Comparison of ENCODE assay signal across 15 cellular contexts in genomic region chr7:1694981-1695511, GRCh38. TPM values are rescaled to one million over a fixed set of nuclear protein-coding genes. Genes with fewer than 3 reads are reported as not detected.
DNase-seq lines count a peak whose midpoint lies in the region; ATAC-seq and TF ChIP-seq lines count a peak whose summit lies in the region.
"Had no signal": no experiment of that assay in that cellular context is flagged by ENCODE, and none has a peak within 500 bp of the region (broad histone marks: within the 10 kb centered on the region; RNA-seq: fewer than 3 reads in every experiment).

No MANE protein-coding gene starts in this region.

- no peak for TF ChIP-seq EP300 in suprapubic skin (IDR thresholded peaks at IDR 0.05)
- TF ChIP-seq EP300 in gastroesophageal sphincter (IDR thresholded peaks at IDR 0.05) = no peak

- POLR2A ChIA-PET in activated CD8-positive, alpha-beta T cell treated with anti-CD3 and anti-CD28 coated beads for 36 hours (lab: Charles Lee) = no interaction called here

- CTCF ChIA-PET in activated CD8-positive, alpha-beta T cell treated with anti-CD3 and anti-CD28 coated beads for 36 hours (lab: Charles Lee) = no interaction called here

- in situ Hi-C loops in brain microvascular endothelial cell (cut with HindIII; ENCODE audit: low pct_ligation_motif_present, low sequenced_read_pairs) = no loop called here

- DNase-seq in activated T-cell treated with anti-CD3 and anti-CD28 coated beads, Interleukin-2, amount 50 U/mL, for 1 hour = peak; percentile 4
- no peak for DNase-seq in activated T-cell treated with anti-CD3 and anti-CD28 coated beads, Interleukin-2, amount 50 U/mL, for 72 hours
- peak; percentile 4 for DNase-seq in WERI-Rb-1
- DNase-seq in left kidney (ENCODE audit: low read depth, low spot score) = peak; percentile 35
- DNase-seq in suprapubic skin (ENCODE audit: low spot score in 2 of 2) = peak; percentile 39 to 70
- no peak for DNase-seq in activated CD8-positive, alpha-beta T cell treated with anti-CD3 and anti-CD28 coated beads for 36 hours
- no peak for DNase-seq in brain microvascular endothelial cell
- DNase-seq: activated B cell treated with CpG ODN at 0.5 μM for 24 hours; COR-L47; GOT3; mammary epithelial cell; NCI-H2171; stimulated activated naive CD4-positive, alpha-beta T cell treated with Interleukin-2 at 50 U/mL for 16 hours had no signal

- intact Hi-C loops in activated CD8-positive, alpha-beta T cell treated with anti-CD3 and anti-CD28 coated beads for 36 hours (cut with micrococcal nuclease) = no loop called here

- H3K4me3 ChIP-seq in WERI-Rb-1 (ENCODE audit: low read depth, low read length) (no peak overlapping the region), suprapubic skin (no peak overlapping the region), gastroesophageal sphincter (no peak overlapping the region), brain microvascular endothelial cell (ENCODE audit: low read depth, low read length) (no peak overlapping the region)
- H3K4me3 ChIP-seq: skin epidermis had no signal

- WGBS in suprapubic skin = no CpG with 5 or more reads among the region's 25 CpGs
- WGBS in gastroesophageal sphincter (ENCODE audit: low coverage in 1 of 2), 2 donors = no CpG with 5 or more reads among the region's 25 CpGs

- H3K36me3 ChIP-seq in WERI-Rb-1 (peaks cover 41% of the 10 kb centered on the region), suprapubic skin (no peaks in the 10 kb centered on the region), gastroesophageal sphincter (no peaks in the 10 kb centered on the region), brain microvascular endothelial cell (replicated peaks) (no peaks in the 10 kb centered on the region)

- peaks cover 7% of the 10 kb centered on the region for H3K27me3 Mint-ChIP-seq in activated T-cell treated with anti-CD3 and anti-CD28 coated beads, Interleukin-2, amount 50 U/mL, for 72 hours (ENCODE audit: low read depth)
- H3K27me3 Mint-ChIP-seq in activated CD8-positive, alpha-beta T cell treated with anti-CD3 and anti-CD28 coated beads for 36 hours = peaks cover 2% of the 10 kb centered on the region

- H3K4me1 Mint-ChIP-seq in activated T-cell treated with anti-CD3 and anti-CD28 coated beads, Interleukin-2, amount 50 U/mL, for 72 hours (ENCODE audit: low read depth) = no peaks in the 10 kb centered on the region
- H3K4me1 Mint-ChIP-seq in activated CD8-positive, alpha-beta T cell treated with anti-CD3 and anti-CD28 coated beads for 36 hours (ENCODE audit: low read depth) = no peaks in the 10 kb centered on the region
- H3K4me1 Mint-ChIP-seq: activated B cell treated with CpG ODN at 0.5 μM for 24 hours had no signal

- TF ChIP-seq CTCF in WERI-Rb-1 (IDR thresholded peaks at IDR 0.05; ENCODE audit: low read depth, low read length) (no peak), suprapubic skin (IDR thresholded peaks at IDR 0.05) (no peak), gastroesophageal sphincter (IDR thresholded peaks at IDR 0.05) (no peak), brain microvascular endothelial cell (IDR thresholded peaks at IDR 0.05; ENCODE audit: low read depth, low read length, missing control alignments) (no peak)
- no peak for TF ChIP-seq CTCF in activated CD8-positive, alpha-beta T cell treated with anti-CD3 and anti-CD28 coated beads for 36 hours (IDR thresholded peaks at IDR 0.05)

- ATAC-seq in activated T-cell treated with anti-CD3 and anti-CD28 coated beads, Interleukin-2, amount 50 U/mL, for 72 hours (replicated peaks in 1 of 2) = no peak
- ATAC-seq in gastroesophageal sphincter = no peak
- ATAC-seq in activated CD8-positive, alpha-beta T cell treated with anti-CD3 and anti-CD28 coated beads for 36 hours = no peak

- H3K4me3 Mint-ChIP-seq in activated T-cell treated with anti-CD3 and anti-CD28 coated beads, Interleukin-2, amount 50 U/mL, for 72 hours = no peak overlapping the region
- H3K4me3 Mint-ChIP-seq in activated CD8-positive, alpha-beta T cell treated with anti-CD3 and anti-CD28 coated beads for 36 hours = no peak overlapping the region
- H3K4me3 Mint-ChIP-seq: activated B cell treated with CpG ODN at 0.5 μM for 24 hours had no signal

- no peak overlapping the region for H3K27ac Mint-ChIP-seq in activated T-cell treated with anti-CD3 and anti-CD28 coated beads, Interleukin-2, amount 50 U/mL, for 72 hours
- H3K27ac Mint-ChIP-seq in activated CD8-positive, alpha-beta T cell treated with anti-CD3 and anti-CD28 coated beads for 36 hours = no peak overlapping the region
- H3K27ac Mint-ChIP-seq: activated B cell treated with CpG ODN at 0.5 μM for 24 hours had no signal

- H3K9me3 ChIP-seq in WERI-Rb-1 (ENCODE audit: severe bottlenecking) = no peaks in the 10 kb centered on the region
- no peaks in the 10 kb centered on the region for H3K9me3 ChIP-seq in suprapubic skin
- H3K9me3 ChIP-seq in gastroesophageal sphincter = no peaks in the 10 kb centered on the region

- no peaks in the 10 kb centered on the region for H3K4me1 ChIP-seq in suprapubic skin
- H3K4me1 ChIP-seq in gastroesophageal sphincter = peaks cover 0 to 19% (median 0%) of the 10 kb centered on the region in 3 donors

- no peak for TF ChIP-seq POLR2A in suprapubic skin (IDR thresholded peaks at IDR 0.05)
- no peak for TF ChIP-seq POLR2A in gastroesophageal sphincter (IDR thresholded peaks at IDR 0.05)

- H3K27ac ChIP-seq in WERI-Rb-1 = no peak overlapping the region
- no peak overlapping the region for H3K27ac ChIP-seq in suprapubic skin
- no peak overlapping the region for H3K27ac ChIP-seq in gastroesophageal sphincter
- no peak overlapping the region for H3K27ac ChIP-seq in brain microvascular endothelial cell
- H3K27ac ChIP-seq: skin epidermis had no signal

- peaks cover 2 to 3% of the 10 kb centered on the region in 2 donors for H3K9me3 Mint-ChIP-seq in activated T-cell treated with anti-CD3 and anti-CD28 coated beads, Interleukin-2, amount 50 U/mL, for 72 hours
- H3K9me3 Mint-ChIP-seq in activated CD8-positive, alpha-beta T cell treated with anti-CD3 and anti-CD28 coated beads for 36 hours = no peaks in the 10 kb centered on the region
- H3K9me3 Mint-ChIP-seq: activated B cell treated with CpG ODN at 0.5 μM for 24 hours had no signal

- H3K27me3 ChIP-seq in WERI-Rb-1 (ENCODE audit: insufficient read depth, low read depth, severe bottlenecking) (no peaks in the 10 kb centered on the region), suprapubic skin (peaks cover 32% of the 10 kb centered on the region), gastroesophageal sphincter (peaks cover 36% of the 10 kb centered on the region), brain microvascular endothelial cell (replicated peaks) (no peaks in the 10 kb centered on the region)

- H3K36me3 Mint-ChIP-seq in activated T-cell treated with anti-CD3 and anti-CD28 coated beads, Interleukin-2, amount 50 U/mL, for 72 hours (ENCODE audit: insufficient read depth in 2 of 2) = no peaks in the 10 kb centered on the region
- no peaks in the 10 kb centered on the region for H3K36me3 Mint-ChIP-seq in activated CD8-positive, alpha-beta T cell treated with anti-CD3 and anti-CD28 coated beads for 36 hours (ENCODE audit: low read depth)

RNA-seq across cellular contexts. Expression of gene ELFN1, which starts 25.0 kb away (rescaled TPM):
- not detected for total RNA-seq in activated T-cell treated with anti-CD3 and anti-CD28 coated beads, Interleukin-2, amount 50 U/mL, for 72 hours
- total RNA-seq in suprapubic skin (1 to 10 TPM; 1.4 to 2.5 (median 1.9) TPM), gastroesophageal sphincter (1 to 10 TPM in 2 of 4 donors, under 1 TPM in 2; 0.42 to 3.7 (median 1.3) TPM)
- total RNA-seq in activated CD8-positive, alpha-beta T cell treated with anti-CD3 and anti-CD28 coated beads for 36 hours = under 1 TPM; 0.20 to 0.36 TPM
- total RNA-seq: activated B cell treated with CpG ODN at 0.5 μM for 24 hours had no signal

Comparison
In these comparisons a context has a peak if more than half of its experiments do, and no peak if none do; other contexts are left out.
1. DNase-seq: peak in activated T-cell treated with anti-CD3 and anti-CD28 coated beads, Interleukin-2, amount 50 U/mL, for 1 hour (single experiment), WERI-Rb-1 (single experiment), left kidney (single experiment) and suprapubic skin (2 of 2); none in activated T-cell treated with anti-CD3 and anti-CD28 coated beads, Interleukin-2, amount 50 U/mL, for 72 hours (0 of 2), activated CD8-positive, alpha-beta T cell treated with anti-CD3 and anti-CD28 coated beads for 36 hours (single experiment) and brain microvascular endothelial cell (single experiment).